1 cellular context compared by ENCODE assay signal in genomic region chr6:117494283-117494682, GRCh38.
TF ChIP-seq lines count a peak whose summit lies in the region.

No MANE protein-coding gene starts in this region.

TF ChIP-seq in SK-N-SH treated with all-trans-retinoic acid at 6 μM for 48 hours, 23 proteins besides CTCF, POLR2A, EP300 and RAD21 (continued from another document):
- TF ChIP-seq PATZ1 (CRISPR knock-in tag; IDR thresholded peaks at IDR 0.05; ENCODE audit: borderline replicate concordance) = no peak
- TF ChIP-seq TOX (CRISPR knock-in tag; IDR thresholded peaks at IDR 0.05; ENCODE audit: borderline replicate concordance) = no peak
- TF ChIP-seq ZNF8 (CRISPR knock-in tag; IDR thresholded peaks at IDR 0.05) = no peak
- TF ChIP-seq CREB5 (CRISPR knock-in tag; IDR thresholded peaks at IDR 0.05; ENCODE audit: low read depth) = no peak
- no peak for TF ChIP-seq SNAI2 (CRISPR knock-in tag; IDR thresholded peaks at IDR 0.05)
- no peak for TF ChIP-seq ZNF70 (CRISPR knock-in tag; IDR thresholded peaks at IDR 0.05)
- no peak for TF ChIP-seq ZFP3 (CRISPR knock-in tag; IDR thresholded peaks at IDR 0.05)
- TF ChIP-seq ZC3H10 (CRISPR knock-in tag; IDR thresholded peaks at IDR 0.05) = no peak
- no peak for TF ChIP-seq CSDC2 (CRISPR knock-in tag; IDR thresholded peaks at IDR 0.05)
